15 cellular contexts compared by ENCODE assay signal in genomic region chr11:117769530-117769929, GRCh38. TPM values are rescaled to one million over a fixed set of nuclear protein-coding genes. Genes with fewer than 3 reads are reported as not detected.
DNase-seq lines count a peak whose midpoint lies in the region; TF ChIP-seq lines count a peak whose summit lies in the region.
"Had no signal": no experiment of that assay in that cellular context is flagged by ENCODE, and none has a peak within 500 bp of the region (broad histone marks: within the 10 kb centered on the region; RNA-seq: fewer than 3 reads in every experiment).

No MANE protein-coding gene starts in this region.

- peaks cover 62% of the 10 kb centered on the region for H3K27me3 Mint-ChIP-seq in type B pancreatic cell
- H3K27me3 Mint-ChIP-seq: CD4-positive, CD25-positive, alpha-beta regulatory T cell had no signal

- peak; percentile 11 for DNase-seq in NCI-H748 (lab: John Stamatoyannopoulos, UW; ENCODE audit: unreplicated experiment)
- no peak for DNase-seq in NCI-H748 treated with DMSO at 0.1 percent for 48 hours (lab: John Stamatoyannopoulos, UW)
- no peak for DNase-seq in type B pancreatic cell (ENCODE audit: extremely low spot score, unreplicated experiment)
- no peak for DNase-seq in NK-92 treated with Interleukin-12 subunit alpha and Interleukin-12 subunit beta, amount 100 ng/mL, for 24 hours (lab: John Stamatoyannopoulos, UW)
- DNase-seq: ACHN; Calu3; CD4-positive, CD25-positive, alpha-beta regulatory T cell; DMS 273 treated with DMSO at 0.1 percent for 48 hours had no signal

- no peak for TF ChIP-seq CTCF in type B pancreatic cell (conservative IDR thresholded peaks at IDR 0.05)

- no peak overlapping the region for H3K27ac Mint-ChIP-seq in type B pancreatic cell

- peak overlapping the region; percentile 82 for H3K27ac ChIP-seq in angular gyrus (ENCODE audit: low read depth, low read length)
- H3K27ac ChIP-seq in layer of hippocampus (ENCODE audit: low read depth, low read length), result peak overlapping the region; percentile 86
- H3K27ac ChIP-seq in temporal lobe (ENCODE audit: low read depth, low read length), result peak overlapping the region; percentile 90
- H3K27ac ChIP-seq: BLaER1 treated with 17β-estradiol and CSF1 and Interleukin-3, amounts not matched to agents 10 nM and 100 nM had no signal

- no peaks in the 10 kb centered on the region for H3K36me3 Mint-ChIP-seq in type B pancreatic cell

- no peaks in the 10 kb centered on the region for H3K27me3 ChIP-seq in layer of hippocampus (ENCODE audit: control insufficient read depth, insufficient read depth, low read length)
- H3K27me3 ChIP-seq: BLaER1 treated with 17β-estradiol and CSF1 and Interleukin-3, amounts not matched to agents 10 nM and 100 nM had no signal

- H3K4me3 Mint-ChIP-seq in type B pancreatic cell, result no peak overlapping the region
- H3K4me3 Mint-ChIP-seq: CD4-positive, CD25-positive, alpha-beta regulatory T cell had no signal

- peaks cover 5% of the 10 kb centered on the region for H3K4me1 Mint-ChIP-seq in type B pancreatic cell (ENCODE audit: unreplicated experiment)
- H3K4me1 Mint-ChIP-seq: CD4-positive, CD25-positive, alpha-beta regulatory T cell had no signal

- H3K9me3 Mint-ChIP-seq in type B pancreatic cell, result no peaks in the 10 kb centered on the region

RNA-seq across cellular contexts. Expression of gene DSCAML1, which starts 27.5 kb away (rescaled TPM):
- total RNA-seq in temporal lobe (9.1 TPM), type B pancreatic cell (ENCODE audit: low replicate concordance) (5.8 and 9.8 TPM in 2 replicates)
- total RNA-seq: A172, Daoy, HT1080 had no signal

RNA-seq across cellular contexts. Expression of gene FXYD2, which starts 55.0 kb away (rescaled TPM):
- total RNA-seq in temporal lobe (0.49 TPM), type B pancreatic cell (ENCODE audit: low replicate concordance) (40.8 and 57.5 TPM in 2 replicates)
- total RNA-seq: A172, Daoy, HT1080 had no signal

Comparison
In these comparisons a context has a peak if more than half of its experiments do, and no peak if none do; other contexts are left out.
1. RNA of gene FXYD2, which starts 55.0 kb away (total RNA-seq): 40.8 to 57.5 TPM in type B pancreatic cell; 0.49 TPM in temporal lobe (single experiment); every median in the first group is over 10 times any median in the second.
2. Peak in every context shown above with its lines, with median percentiles within 50 percentile points of each other: H3K27ac ChIP-seq.